7 cellular contexts compared by ENCODE assay signal in the genomic region with DNA sequence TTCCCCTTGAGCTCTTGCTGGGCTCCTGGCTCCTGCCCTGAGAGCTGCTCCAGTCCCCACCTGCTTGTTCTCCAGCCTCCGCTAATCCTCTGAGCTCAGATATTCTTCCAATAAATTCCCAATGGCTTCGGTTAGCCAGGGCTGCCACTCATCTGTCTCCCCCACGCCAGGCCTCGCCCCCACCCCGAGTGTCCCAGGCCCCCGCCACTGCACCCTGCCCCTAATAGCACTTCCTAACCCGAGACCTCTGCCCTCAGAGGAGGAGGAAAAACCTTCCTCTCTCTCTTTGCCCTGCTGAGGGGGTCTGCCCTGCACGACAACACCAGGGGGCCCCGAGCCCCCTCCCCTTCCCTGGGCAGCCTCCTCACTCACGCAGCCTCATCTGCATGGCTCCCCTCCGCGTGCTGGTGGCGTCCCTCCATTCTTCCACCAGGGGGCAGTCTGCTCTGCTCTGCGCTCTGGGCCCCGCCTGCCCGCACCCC. TPM values are rescaled to one million over a fixed set of nuclear protein-coding genes. Genes with fewer than 3 reads are reported as not detected.
A peak's percentile ranks its signal among the peaks of the same experiment; 100 is the strongest.
DNase-seq lines count a peak whose midpoint lies in the region; ATAC-seq, FAIRE-seq and TF ChIP-seq lines count a peak whose summit lies in the region.
"Had no signal": no experiment of that assay in that cellular context is flagged by ENCODE, and none has a peak within 500 bp of the region (broad histone marks: within the 10 kb centered on the region; RNA-seq: fewer than 3 reads in every experiment).

No MANE protein-coding gene starts in this region.

- no peak for ATAC-seq in GM21360 (IDR thresholded peaks at IDR 0.05; ENCODE audit: unreplicated experiment)

- H3K27ac ChIP-seq in esophagus squamous epithelium: no peak overlapping the region

- TF ChIP-seq POLR2A in GM12891 (IDR thresholded peaks at IDR 0.05; ENCODE audit: low read depth, low read length) (no peak), esophagus squamous epithelium (IDR thresholded peaks at IDR 0.05) (no peak)

- intact Hi-C loops in esophagus squamous epithelium (cut with DNase I): no loop called here

- 16 to 20% methylated on average over 7 to 15 of the region's 16 CpGs for WGBS in esophagus squamous epithelium, 2 donors

- FAIRE-seq in GM12891 (lab: Jason Lieb, UNC): no peak

- DNase-seq in GM12891 (ENCODE audit: insufficient read length, low spot score) (peak; percentile 69), SKM-1 (lab: John Stamatoyannopoulos, UW; ENCODE audit: unreplicated experiment) (peak; percentile 14), esophagus squamous epithelium (lab: John Stamatoyannopoulos, UW) (no peak), inferior parietal cortex (ENCODE audit: extremely low spot score) (no peak)
- peak; percentile 43 to 58 for DNase-seq in stimulated activated CD4-positive, alpha-beta T cell treated with anti-CD3 and anti-CD28 coated beads, Interleukin-4, amount 100 ng/mL, for 48 hours (ENCODE audit: low read depth in 2 of 2)
- DNase-seq: activated B cell treated with CpG ODN at 0.5 μM for 24 hours had no signal

- H3K4me1 ChIP-seq in esophagus squamous epithelium: peaks cover 0 to 4% (median 0%) of the 10 kb centered on the region in 3 donors

- peak in 5 of 6 experiments; percentile 15 to 38 (median 18) for TF ChIP-seq CTCF in esophagus squamous epithelium (IDR thresholded peaks at IDR 0.05)

- H3K4me3 ChIP-seq in esophagus squamous epithelium: no peak overlapping the region

- H3K9me3 ChIP-seq in esophagus squamous epithelium: peaks cover 0 to 8% (median 0%) of the 10 kb centered on the region in 3 donors

- no peaks in the 10 kb centered on the region for H3K36me3 ChIP-seq in esophagus squamous epithelium

- H3K27me3 ChIP-seq in esophagus squamous epithelium: peaks cover 0 to 36% (median 0%) of the 10 kb centered on the region in 4 donors

TF ChIP-seq in GM12891, 5 proteins besides CTCF, POLR2A, EP300 and RAD21:
- no peak for TF ChIP-seq POU2F2 (IDR thresholded peaks at IDR 0.05; ENCODE audit: low read depth, low read length)

RNA-seq across cellular contexts. Expression of gene LCN15, which starts 5.4 kb away (rescaled TPM):
- not detected for polyA plus RNA-seq in GM12891 (2012; ENCODE audit: low read depth, missing spikeins)
- not detected for total RNA-seq in esophagus squamous epithelium
- total RNA-seq: activated B cell treated with CpG ODN at 0.5 μM for 24 hours had no signal

RNA-seq across cellular contexts. Expression of gene LCN8, which starts 11.7 kb away (rescaled TPM):
- polyA plus RNA-seq in GM12891 (2012; ENCODE audit: low read depth, missing spikeins): not detected
- not detected for total RNA-seq in esophagus squamous epithelium

RNA-seq across cellular contexts. Expression of gene TMEM141, which starts 21.4 kb away (rescaled TPM):
- 29.8 TPM for polyA plus RNA-seq in GM12891 (2012; ENCODE audit: low read depth, missing spikeins)
- total RNA-seq in esophagus squamous epithelium: 100 to 1,000 TPM; 109 to 129 (median 123) TPM

RNA-seq across cellular contexts. Expression of gene LCN6, which starts 21.4 kb away (rescaled TPM):
- polyA plus RNA-seq in GM12891 (2012; ENCODE audit: low read depth, missing spikeins): 0.15 TPM
- total RNA-seq in esophagus squamous epithelium: 1 to 10 TPM in 2 of 4 donors, under 1 TPM in 1, not detected in 1; 0.82 to 6.7 (median 2.5) TPM
- total RNA-seq: activated B cell treated with CpG ODN at 0.5 μM for 24 hours had no signal

RNA-seq across cellular contexts. Expression of gene CCDC183, which starts 26.4 kb away (rescaled TPM):
- polyA plus RNA-seq in GM12891 (2012; ENCODE audit: low read depth, missing spikeins): 0.39 TPM
- 1 to 10 TPM in 1 of 4 donors, not detected in 3; 2.1 TPM for total RNA-seq in esophagus squamous epithelium
- total RNA-seq: activated B cell treated with CpG ODN at 0.5 μM for 24 hours had no signal

Comparison
In these comparisons a context has a peak if more than half of its experiments do, and no peak if none do; other contexts are left out.
1. DNase-seq: peak in GM12891 (single experiment), SKM-1 (single experiment) and stimulated activated CD4-positive, alpha-beta T cell treated with anti-CD3 and anti-CD28 coated beads, Interleukin-4, amount 100 ng/mL, for 48 hours (2 of 2); none in esophagus squamous epithelium (single experiment) and inferior parietal cortex (single experiment).